8 cellular contexts compared by ENCODE assay signal in the genomic region with DNA sequence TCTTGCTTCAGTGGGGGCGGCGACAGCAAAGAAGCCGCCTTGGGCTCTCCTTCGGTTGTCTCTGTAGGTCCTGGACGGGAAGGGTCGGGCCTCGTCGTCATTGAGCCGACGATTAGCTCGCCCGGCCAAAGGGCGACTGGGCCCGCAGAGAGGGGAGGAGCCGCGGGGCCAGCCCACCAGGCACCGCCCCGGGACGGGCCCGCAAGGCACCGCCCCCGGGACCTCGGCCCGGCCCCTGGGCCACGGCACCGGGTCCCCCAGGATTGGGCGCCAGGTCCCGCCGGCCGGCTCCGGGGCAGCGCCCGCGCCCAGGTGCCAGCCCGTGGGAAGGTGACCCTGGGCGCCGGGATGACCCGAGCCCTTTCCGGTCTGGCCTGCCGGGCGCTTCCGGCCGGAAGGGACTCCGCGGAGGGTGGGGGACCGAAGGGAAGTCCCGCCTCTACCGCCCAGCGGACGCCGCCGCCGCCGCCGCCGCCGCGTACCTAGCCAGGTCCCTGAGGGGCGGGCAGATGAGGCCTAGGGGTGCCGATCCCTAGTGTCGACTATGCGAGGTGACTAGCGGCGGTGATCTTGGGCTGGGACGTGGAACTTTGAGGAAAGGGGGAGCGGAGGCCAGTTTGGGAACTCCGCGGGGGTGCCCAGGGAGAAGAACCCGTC. TPM values are rescaled to one million over a fixed set of nuclear protein-coding genes. Genes with fewer than 3 reads are reported as not detected.
A peak's percentile ranks its signal among the peaks of the same experiment; 100 is the strongest.
DNase-seq lines count a peak whose midpoint lies in the region; ATAC-seq, FAIRE-seq and TF ChIP-seq lines count a peak whose summit lies in the region.

Gene GBA2 (minus strand): TSS at position 371 of the 657 bp plus-strand sequence. CDS start 524 bp downstream, outside the sequence.
Gene RGP1 (plus strand): TSS at position 430 of the 657 bp plus-strand sequence. CDS start 469 bp downstream, outside the sequence.

- peak; percentile 73 for ATAC-seq in HG02623 (IDR thresholded peaks at IDR 0.05; ENCODE audit: unreplicated experiment)

- DNase-seq in GM13976 (ENCODE audit: low spot score) (peak; percentile 90), NCI-H1092 treated with DMSO at 0.1 percent for 48 hours (lab: John Stamatoyannopoulos, UW) (peak; percentile 70), astrocyte of the hippocampus (ENCODE audit: low read depth, low spot score) (peak; percentile 90), hepatic stellate cell (ENCODE audit: low spot score) (peak; percentile 78), pulmonary artery endothelial cell (ENCODE audit: low read depth, low spot score) (no peak), D721Med (ENCODE audit: insufficient read length, low spot score) (no peak)
- DNase-seq in T-helper 2 cell treated with Interferon-gamma antibody and Interleukin-4, amounts not matched to agents 5 μg/mL and 100 μg/mL, for 36 hours (ENCODE audit: low spot score) = peak; percentile 76

- TF ChIP-seq CTCF in GM13976 (IDR thresholded peaks at IDR 0.05; ENCODE audit: borderline replicate concordance, control extremely low read depth, extremely low read depth, insufficient read depth, missing control alignments) (no peak), D721Med (IDR thresholded peaks at IDR 0.05; ENCODE audit: insufficient read depth, missing control alignments) (no peak)

- peaks cover 37% of the 10 kb centered on the region for H3K36me3 Mint-ChIP-seq in T-helper 2 cell treated with Interferon-gamma antibody and Interleukin-4, amounts not matched to agents 5 μg/mL and 100 μg/mL, for 36 hours (ENCODE audit: low read depth)

- H3K4me1 Mint-ChIP-seq in T-helper 2 cell treated with Interferon-gamma antibody and Interleukin-4, amounts not matched to agents 5 μg/mL and 100 μg/mL, for 36 hours (ENCODE audit: low read depth) = peaks cover 36% of the 10 kb centered on the region

- no peaks in the 10 kb centered on the region for H3K27me3 Mint-ChIP-seq in T-helper 2 cell treated with Interferon-gamma antibody and Interleukin-4, amounts not matched to agents 5 μg/mL and 100 μg/mL, for 36 hours (ENCODE audit: low read depth)

- FAIRE-seq in D721Med (lab: Jason Lieb, UNC) = no peak

- in situ Hi-C loops in GM13976 (cut with MboI; ENCODE audit: low sequenced_read_pairs, unreplicated experiment) = no loop called here

- peak within 1 kb of the TSS; percentile 88 for H3K27ac Mint-ChIP-seq in T-helper 2 cell treated with Interferon-gamma antibody and Interleukin-4, amounts not matched to agents 5 μg/mL and 100 μg/mL, for 36 hours

- H3K4me3 Mint-ChIP-seq in T-helper 2 cell treated with Interferon-gamma antibody and Interleukin-4, amounts not matched to agents 5 μg/mL and 100 μg/mL, for 36 hours = peak within 1 kb of the TSS; percentile 95

- no peaks in the 10 kb centered on the region for H3K9me3 Mint-ChIP-seq in T-helper 2 cell treated with Interferon-gamma antibody and Interleukin-4, amounts not matched to agents 5 μg/mL and 100 μg/mL, for 36 hours

RNA-seq across cellular contexts. Expression of gene GBA2, which starts in this region (rescaled TPM):
- 64.7 and 64.9 TPM in 2 replicates for total RNA-seq in pulmonary artery endothelial cell

RNA-seq across cellular contexts. Expression of gene RGP1, which starts in this region (rescaled TPM):
- total RNA-seq in pulmonary artery endothelial cell = 11.9 and 13.2 TPM in 2 replicates

Comparison
In these comparisons a context has a peak if more than half of its experiments do, and no peak if none do; other contexts are left out.
1. DNase-seq: peak in GM13976 (single experiment), NCI-H1092 treated with DMSO at 0.1 percent for 48 hours (single experiment), T-helper 2 cell treated with Interferon-gamma antibody and Interleukin-4, amounts not matched to agents 5 μg/mL and 100 μg/mL, for 36 hours (single experiment), astrocyte of the hippocampus (single experiment) and hepatic stellate cell (single experiment); none in pulmonary artery endothelial cell (single experiment) and D721Med (single experiment).